3 cellular contexts compared by ENCODE assay signal in the genomic region with DNA sequence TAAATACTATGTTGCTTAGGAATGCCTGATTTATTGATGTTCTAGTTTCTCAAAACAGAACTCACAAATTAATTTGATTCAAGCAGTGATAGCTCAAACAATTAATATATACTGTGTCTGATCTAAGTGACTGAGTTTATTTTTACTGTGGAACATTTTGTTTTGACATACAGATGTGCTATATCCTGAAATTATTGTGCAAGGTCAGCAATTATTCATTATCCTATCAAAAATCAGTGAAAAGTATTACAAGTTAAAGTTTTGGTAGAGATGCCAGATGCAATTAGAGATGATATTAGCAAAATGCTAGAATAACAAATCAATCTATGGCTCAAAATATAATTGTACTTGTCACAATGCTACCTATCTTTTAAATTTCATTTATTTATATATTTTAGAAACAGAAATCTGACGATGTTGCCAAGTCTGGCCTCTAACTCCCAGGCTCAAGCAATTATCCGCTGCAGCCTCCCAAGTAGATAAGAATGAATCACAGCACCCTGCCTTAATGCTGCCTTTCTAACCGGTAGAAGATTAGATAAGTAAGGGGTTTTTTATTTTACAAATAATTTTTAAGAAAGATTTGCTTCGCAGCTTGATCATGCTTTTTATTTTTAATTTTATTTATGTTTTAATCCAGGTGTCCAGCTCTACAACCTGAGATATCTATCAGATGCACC.
TF ChIP-seq lines count a peak whose summit lies in the region.

No MANE protein-coding gene starts in this region.

TF ChIP-seq in SK-N-SH, 30 proteins besides CTCF, POLR2A, EP300 and RAD21:
- TF ChIP-seq GATA2 (CRISPR knock-in tag; IDR thresholded peaks at IDR 0.05): peak; percentile 68; the same call in 1 of the 2 replicates
- no peak for TF ChIP-seq FOXM1 (IDR thresholded peaks at IDR 0.05; ENCODE audit: low read depth)

TF ChIP-seq in SK-N-SH treated with all-trans-retinoic acid at 6 μM for 48 hours, 23 proteins besides CTCF, POLR2A, EP300 and RAD21:
- no peak for TF ChIP-seq OSR1 (CRISPR knock-in tag; IDR thresholded peaks at IDR 0.05)
- no peak for TF ChIP-seq TSHZ2 (CRISPR knock-in tag; IDR thresholded peaks at IDR 0.05)
- no peak for TF ChIP-seq TOX (CRISPR knock-in tag; IDR thresholded peaks at IDR 0.05; ENCODE audit: borderline replicate concordance)
- TF ChIP-seq, protein P1, sequence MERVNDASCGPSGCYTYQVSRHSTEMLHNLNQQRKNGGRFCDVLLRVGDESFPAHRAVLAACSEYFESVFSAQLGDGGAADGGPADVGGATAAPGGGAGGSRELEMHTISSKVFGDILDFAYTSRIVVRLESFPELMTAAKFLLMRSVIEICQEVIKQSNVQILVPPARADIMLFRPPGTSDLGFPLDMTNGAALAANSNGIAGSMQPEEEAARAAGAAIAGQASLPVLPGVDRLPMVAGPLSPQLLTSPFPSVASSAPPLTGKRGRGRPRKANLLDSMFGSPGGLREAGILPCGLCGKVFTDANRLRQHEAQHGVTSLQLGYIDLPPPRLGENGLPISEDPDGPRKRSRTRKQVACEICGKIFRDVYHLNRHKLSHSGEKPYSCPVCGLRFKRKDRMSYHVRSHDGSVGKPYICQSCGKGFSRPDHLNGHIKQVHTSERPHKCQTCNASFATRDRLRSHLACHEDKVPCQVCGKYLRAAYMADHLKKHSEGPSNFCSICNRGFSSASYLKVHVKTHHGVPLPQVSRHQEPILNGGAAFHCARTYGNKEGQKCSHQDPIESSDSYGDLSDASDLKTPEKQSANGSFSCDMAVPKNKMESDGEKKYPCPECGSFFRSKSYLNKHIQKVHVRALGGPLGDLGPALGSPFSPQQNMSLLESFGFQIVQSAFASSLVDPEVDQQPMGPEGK (CRISPR knock-in tag; IDR thresholded peaks at IDR 0.05; ENCODE audit: borderline replicate concordance): no peak
- no peak for TF ChIP-seq PPARA (CRISPR knock-in tag; IDR thresholded peaks at IDR 0.05; ENCODE audit: borderline replicate concordance)

TF ChIP-seq in HCT116, 20 proteins besides CTCF, POLR2A, EP300 and RAD21:
- TF ChIP-seq SIN3A (IDR thresholded peaks at IDR 0.05; ENCODE audit: low read depth) (no peak), FOSL1 (IDR thresholded peaks at IDR 0.05; ENCODE audit: low read depth) (no peak), TCF7L2 (IDR thresholded peaks at IDR 0.05; ENCODE audit: borderline replicate concordance, extremely low read depth, insufficient read depth, insufficient read length) (no peak), POLR2AphosphoS5 (IDR thresholded peaks at IDR 0.05; ENCODE audit: low read depth, low read length) (no peak), ATF3 (IDR thresholded peaks at IDR 0.05) (no peak), SP1 (IDR thresholded peaks at IDR 0.05; ENCODE audit: low read depth) (no peak), JUND (IDR thresholded peaks at IDR 0.05) (no peak)
